In genomic region chr2:95016616-95017307, GRCh38 we compare ENCODE assay signal across 26 cellular contexts. TPM values are rescaled to one million over a fixed set of nuclear protein-coding genes. Genes with fewer than 3 reads are reported as not detected.
"Had no signal": no experiment of that assay in that cellular context is flagged by ENCODE, and none has a peak within 500 bp of the region (broad histone marks: within the 10 kb centered on the region; RNA-seq: fewer than 3 reads in every experiment).

No MANE protein-coding gene starts in this region.

- H2AFZ ChIP-seq: parathyroid adenoma had no signal

- H3K4me1 ChIP-seq: body of pancreas, foreskin keratinocyte, left ventricle myocardium inferior, parathyroid adenoma, right lobe of liver, stomach had no signal

- ATAC-seq: body of pancreas; foreskin keratinocyte; right lobe of liver; stimulated activated effector memory CD8-positive, alpha-beta T cell treated with anti-CD3 and anti-CD28 coated beads, Interleukin-12 subunit alpha, Interleukin-12 subunit beta, amount 100 ng/mL, for 72 hours had no signal

- H3K9ac ChIP-seq: parathyroid adenoma had no signal

- H3K27me3 ChIP-seq: body of pancreas, right lobe of liver had no signal

- H3K9me3 Mint-ChIP-seq: stimulated activated effector memory CD8-positive, alpha-beta T cell treated with anti-CD3 and anti-CD28 coated beads, Interleukin-12 subunit alpha, Interleukin-12 subunit beta, amount 100 ng/mL, for 72 hours had no signal

- H3K36me3 Mint-ChIP-seq: stimulated activated effector memory CD8-positive, alpha-beta T cell treated with anti-CD3 and anti-CD28 coated beads, Interleukin-12 subunit alpha, Interleukin-12 subunit beta, amount 100 ng/mL, for 72 hours had no signal

- DNase-seq: activated CD4-positive, alpha-beta T cell treated with anti-CD3 and anti-CD28 coated beads for 48 hours; activated CD4-positive, CD25-positive, alpha-beta regulatory T cell; activated CD8-positive, alpha-beta memory T cell treated with anti-CD3 and anti-CD28 coated beads, Interleukin-2, amount 50 U/mL, for 48 hours; activated effector memory CD4-positive, alpha-beta T cell treated with Interleukin-2 at 50 U/mL for 16 hours; activated naive CD4-positive, alpha-beta T cell treated with anti-CD3 and anti-CD28 coated beads, Interleukin-2, amount 50 U/mL, for 16 hours; activated T-cell treated with anti-CD3 and anti-CD28 coated beads, Interleukin-2, amount 50 U/mL, for 48 hours; amygdala; body of pancreas; central memory CD4-positive, alpha-beta T cell; effector CD4-positive, alpha-beta T cell; foreskin keratinocyte; glutamatergic neuron; left ventricle myocardium inferior; right lobe of liver; small intestine; stimulated activated CD4-positive, alpha-beta T cell treated with anti-CD3 and anti-CD28 coated beads, Interleukin-15, amount 100 ng/mL, for 24 hours; stimulated activated CD4-positive, alpha-beta T cell treated with anti-CD3 and anti-CD28 coated beads, Interleukin-2, amount 100 ng/mL, for 48 hours; stomach; T1000 had no signal

- H3K27ac Mint-ChIP-seq: stimulated activated effector memory CD8-positive, alpha-beta T cell treated with anti-CD3 and anti-CD28 coated beads, Interleukin-12 subunit alpha, Interleukin-12 subunit beta, amount 100 ng/mL, for 72 hours had no signal

- H3K36me3 ChIP-seq: left ventricle myocardium inferior, neutrophil, right lobe of liver, stomach, thoracic aorta had no signal

- H3K9me3 ChIP-seq: body of pancreas, left ventricle myocardium inferior, neutrophil, right lobe of liver, stomach, thoracic aorta had no signal

- H3K27ac ChIP-seq: body of pancreas, coronary artery, foreskin keratinocyte, left ventricle myocardium inferior, neutrophil, parathyroid adenoma, right lobe of liver, stomach, thoracic aorta had no signal

- H3K4me3 ChIP-seq: body of pancreas, coronary artery, left ventricle myocardium inferior, right lobe of liver, stomach, thoracic aorta had no signal

- H3K79me2 ChIP-seq: parathyroid adenoma had no signal

- H3K4me3 Mint-ChIP-seq: stimulated activated effector memory CD8-positive, alpha-beta T cell treated with anti-CD3 and anti-CD28 coated beads, Interleukin-12 subunit alpha, Interleukin-12 subunit beta, amount 100 ng/mL, for 72 hours had no signal

RNA-seq across cellular contexts. Expression of gene MAL, which starts 8.7 kb away (rescaled TPM):
- total RNA-seq: body of pancreas, fibroblast of lung, foreskin keratinocyte, thoracic aorta had no signal
- polyA plus RNA-seq: fibroblast of lung, foreskin keratinocyte, keratinocyte had no signal
